ENCODE assay signal across 1 cellular context in the genomic region with DNA sequence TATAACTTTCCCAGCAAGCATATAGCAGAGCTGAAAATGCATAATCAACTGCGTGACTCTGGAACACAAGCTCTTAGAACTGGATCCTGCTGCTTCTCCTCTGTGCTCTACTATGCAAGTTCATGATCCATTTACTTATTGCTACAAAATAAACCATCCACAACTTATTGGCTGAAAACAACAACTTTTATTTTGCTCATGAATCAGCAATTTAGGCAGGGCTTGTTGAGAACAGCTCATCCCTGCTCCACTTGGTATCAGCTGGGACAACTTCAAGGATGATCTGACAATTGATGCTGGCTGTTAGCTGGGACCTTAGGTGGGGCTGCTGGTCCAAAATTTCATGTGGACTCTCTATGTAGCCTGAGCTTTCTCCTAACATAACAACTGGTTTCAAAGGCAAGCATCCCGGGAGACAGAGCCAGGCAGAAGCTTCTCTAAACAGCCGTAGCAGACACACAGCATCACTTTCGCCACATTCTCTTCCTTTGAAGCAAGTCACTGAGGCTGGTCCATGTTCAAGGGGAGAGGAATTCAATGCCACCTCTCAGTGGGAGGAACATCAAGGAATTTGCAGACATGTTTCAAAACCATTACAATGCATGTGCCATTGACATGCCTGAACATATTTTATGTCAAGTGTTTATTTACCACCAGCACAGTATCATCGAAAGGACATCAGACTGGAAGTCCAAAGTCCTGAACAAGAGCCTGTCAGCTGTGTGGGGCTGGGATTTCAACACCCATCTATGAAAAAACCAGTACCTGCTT.
TF ChIP-seq lines count a peak whose summit lies in the region.

No MANE protein-coding gene starts in this region.

TF ChIP-seq in HepG2, 621 proteins besides CTCF, POLR2A, EP300 and RAD21 (continued from another document and continues in another):
- TF ChIP-seq, protein P1, sequence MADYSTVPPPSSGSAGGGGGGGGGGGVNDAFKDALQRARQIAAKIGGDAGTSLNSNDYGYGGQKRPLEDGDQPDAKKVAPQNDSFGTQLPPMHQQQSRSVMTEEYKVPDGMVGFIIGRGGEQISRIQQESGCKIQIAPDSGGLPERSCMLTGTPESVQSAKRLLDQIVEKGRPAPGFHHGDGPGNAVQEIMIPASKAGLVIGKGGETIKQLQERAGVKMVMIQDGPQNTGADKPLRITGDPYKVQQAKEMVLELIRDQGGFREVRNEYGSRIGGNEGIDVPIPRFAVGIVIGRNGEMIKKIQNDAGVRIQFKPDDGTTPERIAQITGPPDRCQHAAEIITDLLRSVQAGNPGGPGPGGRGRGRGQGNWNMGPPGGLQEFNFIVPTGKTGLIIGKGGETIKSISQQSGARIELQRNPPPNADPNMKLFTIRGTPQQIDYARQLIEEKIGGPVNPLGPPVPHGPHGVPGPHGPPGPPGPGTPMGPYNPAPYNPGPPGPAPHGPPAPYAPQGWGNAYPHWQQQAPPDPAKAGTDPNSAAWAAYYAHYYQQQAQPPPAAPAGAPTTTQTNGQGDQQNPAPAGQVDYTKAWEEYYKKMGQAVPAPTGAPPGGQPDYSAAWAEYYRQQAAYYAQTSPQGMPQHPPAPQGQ (CRISPR knock-in tag; IDR thresholded peaks at IDR 0.05; ENCODE audit: borderline replicate concordance), result no peak
- TF ChIP-seq HDAC6 (IDR thresholded peaks at IDR 0.05; ENCODE audit: low read depth, low read length) (no peak), ZFP90 (CRISPR knock-in tag; IDR thresholded peaks at IDR 0.05; ENCODE audit: borderline replicate concordance) (no peak), ZSCAN9 (CRISPR knock-in tag; IDR thresholded peaks at IDR 0.05; ENCODE audit: borderline replicate concordance) (no peak), TSC22D2 (CRISPR knock-in tag; IDR thresholded peaks at IDR 0.05; ENCODE audit: borderline replicate concordance) (no peak), NR2F2 (IDR thresholded peaks at IDR 0.05; ENCODE audit: borderline replicate concordance, low read depth) (no peak), ZNF3 (CRISPR knock-in tag; IDR thresholded peaks at IDR 0.05) (no peak), RNF2 (conservative IDR thresholded peaks at IDR 0.05; ENCODE audit: low read depth) (peak; percentile 63; the same call in 1 of the 2 replicates), HOXA9 (CRISPR knock-in tag; IDR thresholded peaks at IDR 0.05; ENCODE audit: borderline replicate concordance) (no peak), PAX8 (CRISPR knock-in tag; IDR thresholded peaks at IDR 0.05; ENCODE audit: borderline replicate concordance) (no peak), CHCHD3 (CRISPR knock-in tag; IDR thresholded peaks at IDR 0.05) (no peak), DNMT3B (CRISPR knock-in tag; conservative IDR thresholded peaks at IDR 0.05) (0 out of 2 replicates have a peak, but pooled peaks have one; percentile 58), POLR2AphosphoS2 (IDR thresholded peaks at IDR 0.05; ENCODE audit: low read depth, low read length) (no peak), ZNF20 (CRISPR knock-in tag; IDR thresholded peaks at IDR 0.05) (no peak), ELF1 (CRISPR knock-in tag; IDR thresholded peaks at IDR 0.05) (no peak), GZF1 (CRISPR knock-in tag; IDR thresholded peaks at IDR 0.05) (no peak), ZC3H4 (CRISPR knock-in tag; IDR thresholded peaks at IDR 0.05; ENCODE audit: borderline replicate concordance) (no peak), DPF2 (CRISPR knock-in tag; IDR thresholded peaks at IDR 0.05; ENCODE audit: borderline replicate concordance, low read depth) (peak; percentile 55; the same call in 1 of the 2 replicates), TMF1 (CRISPR knock-in tag; IDR thresholded peaks at IDR 0.05; ENCODE audit: low read depth) (no peak), GABPB1 (CRISPR knock-in tag; IDR thresholded peaks at IDR 0.05) (no peak), NRL (CRISPR knock-in tag; IDR thresholded peaks at IDR 0.05; ENCODE audit: borderline replicate concordance) (no peak), MZF1 (CRISPR knock-in tag; IDR thresholded peaks at IDR 0.05; ENCODE audit: borderline replicate concordance) (no peak)
- TF ChIP-seq, protein P2, sequence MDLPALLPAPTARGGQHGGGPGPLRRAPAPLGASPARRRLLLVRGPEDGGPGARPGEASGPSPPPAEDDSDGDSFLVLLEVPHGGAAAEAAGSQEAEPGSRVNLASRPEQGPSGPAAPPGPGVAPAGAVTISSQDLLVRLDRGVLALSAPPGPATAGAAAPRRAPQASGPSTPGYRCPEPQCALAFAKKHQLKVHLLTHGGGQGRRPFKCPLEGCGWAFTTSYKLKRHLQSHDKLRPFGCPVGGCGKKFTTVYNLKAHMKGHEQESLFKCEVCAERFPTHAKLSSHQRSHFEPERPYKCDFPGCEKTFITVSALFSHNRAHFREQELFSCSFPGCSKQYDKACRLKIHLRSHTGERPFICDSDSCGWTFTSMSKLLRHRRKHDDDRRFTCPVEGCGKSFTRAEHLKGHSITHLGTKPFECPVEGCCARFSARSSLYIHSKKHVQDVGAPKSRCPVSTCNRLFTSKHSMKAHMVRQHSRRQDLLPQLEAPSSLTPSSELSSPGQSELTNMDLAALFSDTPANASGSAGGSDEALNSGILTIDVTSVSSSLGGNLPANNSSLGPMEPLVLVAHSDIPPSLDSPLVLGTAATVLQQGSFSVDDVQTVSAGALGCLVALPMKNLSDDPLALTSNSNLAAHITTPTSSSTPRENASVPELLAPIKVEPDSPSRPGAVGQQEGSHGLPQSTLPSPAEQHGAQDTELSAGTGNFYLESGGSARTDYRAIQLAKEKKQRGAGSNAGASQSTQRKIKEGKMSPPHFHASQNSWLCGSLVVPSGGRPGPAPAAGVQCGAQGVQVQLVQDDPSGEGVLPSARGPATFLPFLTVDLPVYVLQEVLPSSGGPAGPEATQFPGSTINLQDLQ (CRISPR knock-in tag; IDR thresholded peaks at IDR 0.05), result no peak
- TF ChIP-seq, protein P3, sequence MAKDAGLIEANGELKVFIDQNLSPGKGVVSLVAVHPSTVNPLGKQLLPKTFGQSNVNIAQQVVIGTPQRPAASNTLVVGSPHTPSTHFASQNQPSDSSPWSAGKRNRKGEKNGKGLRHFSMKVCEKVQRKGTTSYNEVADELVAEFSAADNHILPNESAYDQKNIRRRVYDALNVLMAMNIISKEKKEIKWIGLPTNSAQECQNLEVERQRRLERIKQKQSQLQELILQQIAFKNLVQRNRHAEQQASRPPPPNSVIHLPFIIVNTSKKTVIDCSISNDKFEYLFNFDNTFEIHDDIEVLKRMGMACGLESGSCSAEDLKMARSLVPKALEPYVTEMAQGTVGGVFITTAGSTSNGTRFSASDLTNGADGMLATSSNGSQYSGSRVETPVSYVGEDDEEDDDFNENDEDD (CRISPR knock-in tag; IDR thresholded peaks at IDR 0.05; ENCODE audit: borderline replicate concordance), result no peak
- TF ChIP-seq, protein P4, sequence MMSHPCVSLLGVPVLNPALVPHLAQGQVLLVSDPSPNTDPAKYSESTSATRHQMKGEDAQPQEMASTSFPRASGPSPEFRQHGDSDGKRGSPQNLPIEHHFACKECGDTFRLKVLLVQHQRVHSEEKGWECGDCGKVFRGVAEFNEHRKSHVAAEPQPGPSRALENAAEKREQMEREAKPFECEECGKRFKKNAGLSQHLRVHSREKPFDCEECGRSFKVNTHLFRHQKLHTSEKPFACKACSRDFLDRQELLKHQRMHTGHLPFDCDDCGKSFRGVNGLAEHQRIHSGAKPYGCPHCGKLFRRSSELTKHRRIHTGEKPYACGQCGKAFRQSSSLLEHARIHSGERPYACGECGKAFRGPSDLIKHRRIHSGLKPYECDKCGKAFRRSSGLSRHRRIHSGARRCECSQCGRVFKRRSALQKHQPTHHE (CRISPR knock-in tag; IDR thresholded peaks at IDR 0.05; ENCODE audit: borderline replicate concordance), result no peak
- TF ChIP-seq, protein P5, sequence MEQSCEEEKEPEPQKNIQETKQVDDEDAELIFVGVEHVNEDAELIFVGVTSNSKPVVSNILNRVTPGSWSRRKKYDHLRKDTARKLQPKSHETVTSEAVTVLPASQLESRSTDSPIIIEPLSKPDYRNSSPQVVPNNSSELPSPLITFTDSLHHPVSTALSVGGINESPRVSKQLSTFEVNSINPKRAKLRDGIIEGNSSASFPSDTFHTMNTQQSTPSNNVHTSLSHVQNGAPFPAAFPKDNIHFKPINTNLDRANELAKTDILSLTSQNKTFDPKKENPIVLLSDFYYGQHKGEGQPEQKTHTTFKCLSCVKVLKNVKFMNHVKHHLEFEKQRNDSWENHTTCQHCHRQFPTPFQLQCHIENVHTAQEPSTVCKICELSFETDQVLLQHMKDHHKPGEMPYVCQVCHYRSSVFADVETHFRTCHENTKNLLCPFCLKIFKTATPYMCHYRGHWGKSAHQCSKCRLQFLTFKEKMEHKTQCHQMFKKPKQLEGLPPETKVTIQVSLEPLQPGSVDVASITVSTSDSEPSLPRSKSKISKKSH (CRISPR knock-in tag; IDR thresholded peaks at IDR 0.05; ENCODE audit: borderline replicate concordance), result no peak
- TF ChIP-seq, protein P6, sequence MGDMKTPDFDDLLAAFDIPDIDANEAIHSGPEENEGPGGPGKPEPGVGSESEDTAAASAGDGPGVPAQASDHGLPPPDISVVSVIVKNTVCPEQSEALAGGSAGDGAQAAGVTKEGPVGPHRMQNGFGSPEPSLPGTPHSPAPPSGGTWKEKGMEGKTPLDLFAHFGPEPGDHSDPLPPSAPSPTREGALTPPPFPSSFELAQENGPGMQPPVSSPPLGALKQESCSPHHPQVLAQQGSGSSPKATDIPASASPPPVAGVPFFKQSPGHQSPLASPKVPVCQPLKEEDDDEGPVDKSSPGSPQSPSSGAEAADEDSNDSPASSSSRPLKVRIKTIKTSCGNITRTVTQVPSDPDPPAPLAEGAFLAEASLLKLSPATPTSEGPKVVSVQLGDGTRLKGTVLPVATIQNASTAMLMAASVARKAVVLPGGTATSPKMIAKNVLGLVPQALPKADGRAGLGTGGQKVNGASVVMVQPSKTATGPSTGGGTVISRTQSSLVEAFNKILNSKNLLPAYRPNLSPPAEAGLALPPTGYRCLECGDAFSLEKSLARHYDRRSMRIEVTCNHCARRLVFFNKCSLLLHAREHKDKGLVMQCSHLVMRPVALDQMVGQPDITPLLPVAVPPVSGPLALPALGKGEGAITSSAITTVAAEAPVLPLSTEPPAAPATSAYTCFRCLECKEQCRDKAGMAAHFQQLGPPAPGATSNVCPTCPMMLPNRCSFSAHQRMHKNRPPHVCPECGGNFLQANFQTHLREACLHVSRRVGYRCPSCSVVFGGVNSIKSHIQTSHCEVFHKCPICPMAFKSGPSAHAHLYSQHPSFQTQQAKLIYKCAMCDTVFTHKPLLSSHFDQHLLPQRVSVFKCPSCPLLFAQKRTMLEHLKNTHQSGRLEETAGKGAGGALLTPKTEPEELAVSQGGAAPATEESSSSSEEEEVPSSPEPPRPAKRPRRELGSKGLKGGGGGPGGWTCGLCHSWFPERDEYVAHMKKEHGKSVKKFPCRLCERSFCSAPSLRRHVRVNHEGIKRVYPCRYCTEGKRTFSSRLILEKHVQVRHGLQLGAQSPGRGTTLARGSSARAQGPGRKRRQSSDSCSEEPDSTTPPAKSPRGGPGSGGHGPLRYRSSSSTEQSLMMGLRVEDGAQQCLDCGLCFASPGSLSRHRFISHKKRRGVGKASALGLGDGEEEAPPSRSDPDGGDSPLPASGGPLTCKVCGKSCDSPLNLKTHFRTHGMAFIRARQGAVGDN (CRISPR knock-in tag; IDR thresholded peaks at IDR 0.05), result no peak
- TF ChIP-seq, protein P7, sequence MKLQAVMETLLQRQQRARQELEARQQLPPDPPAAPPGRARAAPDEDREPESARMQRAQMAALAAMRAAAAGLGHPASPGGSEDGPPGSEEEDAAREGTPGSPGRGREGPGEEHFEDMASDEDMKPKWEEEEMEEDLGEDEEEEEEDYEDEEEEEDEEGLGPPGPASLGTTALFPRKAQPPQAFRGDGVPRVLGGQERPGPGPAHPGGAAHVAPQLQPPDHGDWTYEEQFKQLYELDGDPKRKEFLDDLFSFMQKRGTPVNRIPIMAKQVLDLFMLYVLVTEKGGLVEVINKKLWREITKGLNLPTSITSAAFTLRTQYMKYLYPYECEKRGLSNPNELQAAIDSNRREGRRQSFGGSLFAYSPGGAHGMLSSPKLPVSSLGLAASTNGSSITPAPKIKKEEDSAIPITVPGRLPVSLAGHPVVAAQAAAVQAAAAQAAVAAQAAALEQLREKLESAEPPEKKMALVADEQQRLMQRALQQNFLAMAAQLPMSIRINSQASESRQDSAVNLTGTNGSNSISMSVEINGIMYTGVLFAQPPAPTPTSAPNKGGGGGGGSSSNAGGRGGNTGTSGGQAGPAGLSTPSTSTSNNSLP (IDR thresholded peaks at IDR 0.05; ENCODE audit: low read depth, low read length), result peak; percentile 93
- TF ChIP-seq, protein P8, sequence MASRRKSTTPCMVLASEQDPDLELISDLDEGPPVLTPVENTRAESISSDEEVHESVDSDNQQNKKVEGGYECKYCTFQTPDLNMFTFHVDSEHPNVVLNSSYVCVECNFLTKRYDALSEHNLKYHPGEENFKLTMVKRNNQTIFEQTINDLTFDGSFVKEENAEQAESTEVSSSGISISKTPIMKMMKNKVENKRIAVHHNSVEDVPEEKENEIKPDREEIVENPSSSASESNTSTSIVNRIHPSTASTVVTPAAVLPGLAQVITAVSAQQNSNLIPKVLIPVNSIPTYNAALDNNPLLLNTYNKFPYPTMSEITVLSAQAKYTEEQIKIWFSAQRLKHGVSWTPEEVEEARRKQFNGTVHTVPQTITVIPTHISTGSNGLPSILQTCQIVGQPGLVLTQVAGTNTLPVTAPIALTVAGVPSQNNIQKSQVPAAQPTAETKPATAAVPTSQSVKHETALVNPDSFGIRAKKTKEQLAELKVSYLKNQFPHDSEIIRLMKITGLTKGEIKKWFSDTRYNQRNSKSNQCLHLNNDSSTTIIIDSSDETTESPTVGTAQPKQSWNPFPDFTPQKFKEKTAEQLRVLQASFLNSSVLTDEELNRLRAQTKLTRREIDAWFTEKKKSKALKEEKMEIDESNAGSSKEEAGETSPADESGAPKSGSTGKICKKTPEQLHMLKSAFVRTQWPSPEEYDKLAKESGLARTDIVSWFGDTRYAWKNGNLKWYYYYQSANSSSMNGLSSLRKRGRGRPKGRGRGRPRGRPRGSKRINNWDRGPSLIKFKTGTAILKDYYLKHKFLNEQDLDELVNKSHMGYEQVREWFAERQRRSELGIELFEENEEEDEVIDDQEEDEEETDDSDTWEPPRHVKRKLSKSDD (CRISPR knock-in tag; IDR thresholded peaks at IDR 0.05; ENCODE audit: low read depth), result no peak
- TF ChIP-seq, protein P9, sequence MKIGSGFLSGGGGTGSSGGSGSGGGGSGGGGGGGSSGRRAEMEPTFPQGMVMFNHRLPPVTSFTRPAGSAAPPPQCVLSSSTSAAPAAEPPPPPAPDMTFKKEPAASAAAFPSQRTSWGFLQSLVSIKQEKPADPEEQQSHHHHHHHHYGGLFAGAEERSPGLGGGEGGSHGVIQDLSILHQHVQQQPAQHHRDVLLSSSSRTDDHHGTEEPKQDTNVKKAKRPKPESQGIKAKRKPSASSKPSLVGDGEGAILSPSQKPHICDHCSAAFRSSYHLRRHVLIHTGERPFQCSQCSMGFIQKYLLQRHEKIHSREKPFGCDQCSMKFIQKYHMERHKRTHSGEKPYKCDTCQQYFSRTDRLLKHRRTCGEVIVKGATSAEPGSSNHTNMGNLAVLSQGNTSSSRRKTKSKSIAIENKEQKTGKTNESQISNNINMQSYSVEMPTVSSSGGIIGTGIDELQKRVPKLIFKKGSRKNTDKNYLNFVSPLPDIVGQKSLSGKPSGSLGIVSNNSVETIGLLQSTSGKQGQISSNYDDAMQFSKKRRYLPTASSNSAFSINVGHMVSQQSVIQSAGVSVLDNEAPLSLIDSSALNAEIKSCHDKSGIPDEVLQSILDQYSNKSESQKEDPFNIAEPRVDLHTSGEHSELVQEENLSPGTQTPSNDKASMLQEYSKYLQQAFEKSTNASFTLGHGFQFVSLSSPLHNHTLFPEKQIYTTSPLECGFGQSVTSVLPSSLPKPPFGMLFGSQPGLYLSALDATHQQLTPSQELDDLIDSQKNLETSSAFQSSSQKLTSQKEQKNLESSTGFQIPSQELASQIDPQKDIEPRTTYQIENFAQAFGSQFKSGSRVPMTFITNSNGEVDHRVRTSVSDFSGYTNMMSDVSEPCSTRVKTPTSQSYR (CRISPR knock-in tag; IDR thresholded peaks at IDR 0.05; ENCODE audit: borderline replicate concordance), result no peak
